1 cellular context compared by ENCODE assay signal in genomic region chrX:107654778-107655761, GRCh38.
TF ChIP-seq lines count a peak whose summit lies in the region.

No MANE protein-coding gene starts in this region.

TF ChIP-seq in K562, 482 proteins besides CTCF, POLR2A, EP300 and RAD21 (continued from another document and continues in another):
- no peak for TF ChIP-seq ZNF512 (tag; IDR thresholded peaks at IDR 0.05)
- TF ChIP-seq ZNF589 (CRISPR knock-in tag; IDR thresholded peaks at IDR 0.05; ENCODE audit: low read depth): no peak
- no peak for TF ChIP-seq ZNF347 (CRISPR knock-in tag; IDR thresholded peaks at IDR 0.05; ENCODE audit: low read depth)
- no peak for TF ChIP-seq DPF2 (IDR thresholded peaks at IDR 0.05)
- TF ChIP-seq ZNF445 (CRISPR knock-in tag; IDR thresholded peaks at IDR 0.05; ENCODE audit: low read depth): no peak
- TF ChIP-seq KLF16 (IDR thresholded peaks at IDR 0.05): 0 out of 2 replicates have a peak, but pooled peaks have one; percentile 10
- no peak for TF ChIP-seq E2F1 (CRISPR knock-in tag; IDR thresholded peaks at IDR 0.05)
- no peak for TF ChIP-seq ZNF143 (CRISPR knock-in tag; IDR thresholded peaks at IDR 0.05)
- peak; percentile 22 for TF ChIP-seq HMGN3 (IDR thresholded peaks at IDR 0.05; ENCODE audit: borderline replicate concordance, extremely low read depth, insufficient read length, low read depth, low read length)
- peak in 1 of 2 experiments; percentile 21; a peak in 1 of 4 replicates for TF ChIP-seq KDM1A (IDR thresholded peaks at IDR 0.05)
- TF ChIP-seq IRF1 (CRISPR knock-in tag; IDR thresholded peaks at IDR 0.05; ENCODE audit: borderline replicate concordance): no peak
- no peak for TF ChIP-seq GTF2B (IDR thresholded peaks at IDR 0.05; ENCODE audit: extremely low read depth, insufficient read length)
- TF ChIP-seq MYNN (IDR thresholded peaks at IDR 0.05): 0 out of 2 replicates have a peak, but pooled peaks have one; percentile 33
- no peak for TF ChIP-seq MYNN (CRISPR knock-in tag; IDR thresholded peaks at IDR 0.05)
- no peak for TF ChIP-seq MCM3 (IDR thresholded peaks at IDR 0.05)
- TF ChIP-seq ZNF586 (CRISPR knock-in tag; conservative IDR thresholded peaks at IDR 0.05): no peak
- no peak for TF ChIP-seq TARDBP (IDR thresholded peaks at IDR 0.05)
- TF ChIP-seq ARNT (IDR thresholded peaks at IDR 0.05): no peak
- TF ChIP-seq MEF2D (tag; conservative IDR thresholded peaks at IDR 0.05; ENCODE audit: low read depth): no peak
- no peak for TF ChIP-seq ZNF75A (CRISPR knock-in tag; IDR thresholded peaks at IDR 0.05)
- TF ChIP-seq MLX (CRISPR knock-in tag; conservative IDR thresholded peaks at IDR 0.05): no peak
- TF ChIP-seq ARID3A (IDR thresholded peaks at IDR 0.05; ENCODE audit: borderline replicate concordance, low read depth, low read length): no peak
- no peak for TF ChIP-seq ZKSCAN1 (IDR thresholded peaks at IDR 0.05; ENCODE audit: low read depth, low read length)
- TF ChIP-seq ELF1 (tag; IDR thresholded peaks at IDR 0.05): no peak
- peak; percentile 53; the same call in 1 of the 2 replicates for TF ChIP-seq SP1 (CRISPR knock-in tag; IDR thresholded peaks at IDR 0.05)
- no peak for TF ChIP-seq TCF7 (IDR thresholded peaks at IDR 0.05; ENCODE audit: borderline replicate concordance)
- no peak for TF ChIP-seq TCF3 (CRISPR knock-in tag; IDR thresholded peaks at IDR 0.05)
- TF ChIP-seq ZSCAN29 (IDR thresholded peaks at IDR 0.05): no peak
- TF ChIP-seq RBM15 (IDR thresholded peaks at IDR 0.05; ENCODE audit: insufficient read depth, low read length): no peak
- TF ChIP-seq ZBTB8A (IDR thresholded peaks at IDR 0.05; ENCODE audit: partially characterized antibody): no peak
- no peak for TF ChIP-seq STAT6 (CRISPR knock-in tag; IDR thresholded peaks at IDR 0.05)
- peak; percentile 37 to 51; a peak in 3 of 4 replicates for TF ChIP-seq NRF1 (conservative IDR thresholded peaks at IDR 0.05 in 1 of 2, IDR thresholded peaks at IDR 0.05 in 1 of 2)
- TF ChIP-seq THRAP3 (IDR thresholded peaks at IDR 0.05; ENCODE audit: borderline replicate concordance): no peak
- no peak for TF ChIP-seq ZNF23 (CRISPR knock-in tag; IDR thresholded peaks at IDR 0.05)
- TF ChIP-seq YBX1 (IDR thresholded peaks at IDR 0.05): no peak
- TF ChIP-seq GTF2E2 (tag; IDR thresholded peaks at IDR 0.05): no peak
- peak; percentile 68; the same call in 1 of the 2 replicates for TF ChIP-seq CTBP1 (IDR thresholded peaks at IDR 0.05; ENCODE audit: borderline replicate concordance)
- no peak for TF ChIP-seq MCM5 (IDR thresholded peaks at IDR 0.05; ENCODE audit: low read depth)
- TF ChIP-seq BRCA1 (IDR thresholded peaks at IDR 0.05): no peak
- TF ChIP-seq BRCA1 (CRISPR knock-in tag; IDR thresholded peaks at IDR 0.05): no peak
- TF ChIP-seq NFXL1 (CRISPR knock-in tag; IDR thresholded peaks at IDR 0.05): no peak
- TF ChIP-seq VEZF1 (CRISPR knock-in tag; IDR thresholded peaks at IDR 0.05): peak; percentile 28; the same call in 1 of the 2 replicates
- no peak for TF ChIP-seq NBN (IDR thresholded peaks at IDR 0.05; ENCODE audit: low read depth)
- TF ChIP-seq NFIX (CRISPR knock-in tag; IDR thresholded peaks at IDR 0.05; ENCODE audit: low read depth): no peak
- TF ChIP-seq PTRF (tag; IDR thresholded peaks at IDR 0.05): no peak
- TF ChIP-seq PBX2 (CRISPR knock-in tag; IDR thresholded peaks at IDR 0.05; ENCODE audit: low read depth): 0 out of 2 replicates have a peak, but pooled peaks have one; percentile 36
- no peak for TF ChIP-seq PBX2 (tag; conservative IDR thresholded peaks at IDR 0.05; ENCODE audit: low read depth)
- no peak for TF ChIP-seq MTA3 (IDR thresholded peaks at IDR 0.05; ENCODE audit: borderline replicate concordance)
- TF ChIP-seq ZNF324 (CRISPR knock-in tag; IDR thresholded peaks at IDR 0.05): no peak
- no peak for TF ChIP-seq RFX5 (IDR thresholded peaks at IDR 0.05; ENCODE audit: low read depth, low read length)
- no peak for TF ChIP-seq ATF1 (CRISPR knock-in tag; IDR thresholded peaks at IDR 0.05)
- peak; percentile 31; the same call in 1 of the 2 replicates for TF ChIP-seq ATF1 (tag; IDR thresholded peaks at IDR 0.05)
- no peak for TF ChIP-seq MTA2 (IDR thresholded peaks at IDR 0.05; ENCODE audit: low read depth)
- no peak for TF ChIP-seq CREB3L1 (IDR thresholded peaks at IDR 0.05; ENCODE audit: borderline replicate concordance, low read depth)
- TF ChIP-seq ESRRB (CRISPR knock-in tag; IDR thresholded peaks at IDR 0.05; ENCODE audit: borderline replicate concordance): no peak
- peak; percentile 76 for TF ChIP-seq PKNOX1 (IDR thresholded peaks at IDR 0.05)
- TF ChIP-seq FOXM1 (IDR thresholded peaks at IDR 0.05; ENCODE audit: low read depth): no peak
- TF ChIP-seq FOXM1 (CRISPR knock-in tag; IDR thresholded peaks at IDR 0.05; ENCODE audit: low read depth): no peak
- no peak for TF ChIP-seq SAP30 (IDR thresholded peaks at IDR 0.05; ENCODE audit: borderline replicate concordance, insufficient read depth, low read depth, low read length, poor library complexity, severe bottlenecking)
- no peak for TF ChIP-seq FOSL1 (tag; conservative IDR thresholded peaks at IDR 0.05)
- TF ChIP-seq EP400 (IDR thresholded peaks at IDR 0.05): peak; percentile 32; the same call in 1 of the 2 replicates
